In the genomic region with DNA sequence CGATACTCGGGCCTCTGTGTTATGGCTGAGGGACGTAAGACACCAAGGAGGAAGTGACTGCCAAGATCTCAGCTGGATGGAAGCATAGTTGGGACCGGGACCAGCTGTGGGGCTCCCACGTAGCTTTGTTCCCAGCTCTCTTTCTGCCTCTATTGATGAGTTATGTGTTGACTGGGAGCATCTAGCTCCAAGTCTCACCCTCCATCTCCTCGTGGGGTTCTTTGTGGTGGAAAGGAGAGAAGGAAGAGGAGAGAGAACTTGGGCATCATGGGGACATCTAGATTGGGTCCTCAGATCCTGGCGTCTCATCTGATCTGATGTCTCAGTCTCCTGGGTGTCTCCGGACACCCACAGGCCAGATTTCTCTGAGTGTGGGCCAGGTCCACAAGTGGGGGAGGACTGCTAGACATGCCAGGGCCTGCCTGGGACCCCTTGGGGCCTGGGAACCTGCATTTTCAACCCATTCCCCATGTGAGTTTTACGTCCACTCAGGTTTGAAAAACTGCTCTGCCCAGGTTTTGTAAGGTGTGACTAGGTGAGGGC, we compare ENCODE assay signal across 8 cellular contexts. TPM values are rescaled to one million over a fixed set of nuclear protein-coding genes. Genes with fewer than 3 reads are reported as not detected.
A peak's percentile ranks its signal among the peaks of the same experiment; 100 is the strongest.
DNase-seq lines count a peak whose midpoint lies in the region; ATAC-seq and TF ChIP-seq lines count a peak whose summit lies in the region.

No MANE protein-coding gene starts in this region.

- H3K36me3 Mint-ChIP-seq in osteocyte (ENCODE audit: unreplicated experiment): no peaks in the 10 kb centered on the region

- 0 out of 2 replicates have a peak, but pooled peaks cover under 1% of the 10 kb centered on the region for H3K9me3 ChIP-seq in PC-9 (ENCODE audit: insufficient read depth, low read depth)

- CTCF ChIA-PET in PC-9 (lab: Charles Lee): interaction anchor here (2.4 kb wide), 1 partner anchor 9 kb away, joined by 13 read pairs; no protein-coding TSS in a partner anchor

- H3K27me3 ChIP-seq in PC-9 (ENCODE audit: insufficient read depth, low read depth): no peaks in the 10 kb centered on the region

- peak overlapping the region; percentile 97 for H3K4me2 ChIP-seq in PC-9

- H3K9me2 ChIP-seq in PC-9 (ENCODE audit: insufficient read depth): no peaks in the 10 kb centered on the region

- peaks cover 7% of the 10 kb centered on the region for H3K4me1 ChIP-seq in PC-9 (replicated peaks; ENCODE audit: insufficient read depth)

- ATAC-seq in GM21390 (IDR thresholded peaks at IDR 0.05; ENCODE audit: unreplicated experiment) (peak; percentile 18), GM19328 (IDR thresholded peaks at IDR 0.05; ENCODE audit: unreplicated experiment) (no peak), HG02852 (IDR thresholded peaks at IDR 0.05; ENCODE audit: unreplicated experiment) (no peak), HG02588 (IDR thresholded peaks at IDR 0.05; ENCODE audit: unreplicated experiment) (no peak)

- POLR2A ChIA-PET in PC-9 (lab: Charles Lee; ENCODE audit: unreplicated experiment): no interaction called here

- TF ChIP-seq CTCF in PC-9 (conservative IDR thresholded peaks at IDR 0.05) (no peak), epithelial cell of proximal tubule (conservative IDR thresholded peaks at IDR 0.05; ENCODE audit: low read depth, low read length) (no peak), osteocyte (IDR thresholded peaks at IDR 0.05) (no peak)

- no peaks in the 10 kb centered on the region for H3K36me3 ChIP-seq in PC-9 (ENCODE audit: low read depth)

- peaks cover 28% of the 10 kb centered on the region for H3K4me1 Mint-ChIP-seq in osteocyte (ENCODE audit: unreplicated experiment)

- peak overlapping the region; percentile 94 for H3K4me3 Mint-ChIP-seq in osteocyte (ENCODE audit: unreplicated experiment)

- no peaks in the 10 kb centered on the region for H3K9me3 Mint-ChIP-seq in osteocyte (ENCODE audit: unreplicated experiment)

- no peak overlapping the region for H3K27ac ChIP-seq in PC-9

- TSS peak; percentile 35 for BruUV-seq in PC-9 (replicated peaks; lab: Mats Ljungman, UMichigan)

- H4K20me1 ChIP-seq in PC-9 (ENCODE audit: insufficient read depth): peaks cover 25% of the 10 kb centered on the region

- H3K27me3 Mint-ChIP-seq in osteocyte (ENCODE audit: unreplicated experiment): no peaks in the 10 kb centered on the region

- intact Hi-C loops in PC-9 (cut with micrococcal nuclease; ENCODE audit: unreplicated experiment): no loop called here

- H2AFZ ChIP-seq in PC-9: peak overlapping the region; percentile 93

- no peak for DNase-seq in PC-9
- DNase-seq in epithelial cell of proximal tubule (ENCODE audit: low read depth): no peak
- DNase-seq in osteocyte (ENCODE audit: extremely low spot score, unreplicated experiment): no peak
- DNase-seq in NCI-H526 (lab: John Stamatoyannopoulos, UW): no peak

- peaks cover 6% of the 10 kb centered on the region; the same call in 1 of the 2 replicates for H3F3A ChIP-seq in PC-9 (ENCODE audit: insufficient read depth, low read depth)

- peaks cover 58% of the 10 kb centered on the region for H3K79me2 ChIP-seq in PC-9 (ENCODE audit: low read depth)

- H3K4me3 ChIP-seq in PC-9: peak overlapping the region; percentile 99
- H3K4me3 ChIP-seq in epithelial cell of proximal tubule (ENCODE audit: low read depth, low read length): peak overlapping the region; percentile 85

- H3K27ac Mint-ChIP-seq in osteocyte (ENCODE audit: unreplicated experiment): peak overlapping the region; percentile 97

RNA-seq across cellular contexts. Expression of gene MGRN1, which starts 1.1 kb away (rescaled TPM):
- total RNA-seq in PC-9 (2021) (67.9 and 70.4 TPM in 2 replicates), epithelial cell of proximal tubule (40.6 and 41.3 TPM in 2 replicates), osteocyte (88.0 and 94.6 TPM in 2 replicates)

RNA-seq across cellular contexts. Expression of gene UBALD1, which starts 11.0 kb away (rescaled TPM):
- 58.4 and 68.7 TPM in 2 replicates for total RNA-seq in PC-9 (2021)
- 9.2 and 10.4 TPM in 2 replicates for total RNA-seq in epithelial cell of proximal tubule
- total RNA-seq in osteocyte: 33.6 and 38.4 TPM in 2 replicates
